In genomic region chr20:13436530-13436929, GRCh38 we compare ENCODE assay signal across 13 cellular contexts.
DNase-seq lines count a peak whose midpoint lies in the region.
"Had no signal": no experiment of that assay in that cellular context is flagged by ENCODE, and none has a peak within 500 bp of the region (broad histone marks: within the 10 kb centered on the region; RNA-seq: fewer than 3 reads in every experiment).

No MANE protein-coding gene starts in this region.

- in situ Hi-C loops in ACHN (cut with HindIII; ENCODE audit: low pct_ligation_motif_present, low pct_unique_long_range_greater_than_20kb, low sequenced_read_pairs): no loop called here

- DNase-seq in ACHN (peak; percentile 68), HK-2 (ENCODE audit: unreplicated experiment) (peak; percentile 53), glomerular visceral epithelial cell (ENCODE audit: extremely low spot score) (peak; percentile 56), renal cortical epithelial cell (ENCODE audit: low read depth) (peak; percentile 93), DMS79 treated with DMSO at 0.1 percent for 48 hours (lab: John Stamatoyannopoulos, UW) (no peak), NCI-H748 (lab: John Stamatoyannopoulos, UW; ENCODE audit: unreplicated experiment) (no peak), medulla oblongata (ENCODE audit: extremely low spot score) (no peak)
- DNase-seq: AML-193; Calu3; CD4-positive, CD25-positive, alpha-beta regulatory T cell; DMS79; GDM1; KG1 had no signal

Comparison
In these comparisons a context has a peak if more than half of its experiments do, and no peak if none do; other contexts are left out.
1. DNase-seq: peak in ACHN (single experiment), HK-2 (single experiment), glomerular visceral epithelial cell (single experiment) and renal cortical epithelial cell (single experiment); none in DMS79 treated with DMSO at 0.1 percent for 48 hours (single experiment), NCI-H748 (single experiment) and medulla oblongata (single experiment).